Comparison of ENCODE assay signal across 23 cellular contexts in the genomic region with DNA sequence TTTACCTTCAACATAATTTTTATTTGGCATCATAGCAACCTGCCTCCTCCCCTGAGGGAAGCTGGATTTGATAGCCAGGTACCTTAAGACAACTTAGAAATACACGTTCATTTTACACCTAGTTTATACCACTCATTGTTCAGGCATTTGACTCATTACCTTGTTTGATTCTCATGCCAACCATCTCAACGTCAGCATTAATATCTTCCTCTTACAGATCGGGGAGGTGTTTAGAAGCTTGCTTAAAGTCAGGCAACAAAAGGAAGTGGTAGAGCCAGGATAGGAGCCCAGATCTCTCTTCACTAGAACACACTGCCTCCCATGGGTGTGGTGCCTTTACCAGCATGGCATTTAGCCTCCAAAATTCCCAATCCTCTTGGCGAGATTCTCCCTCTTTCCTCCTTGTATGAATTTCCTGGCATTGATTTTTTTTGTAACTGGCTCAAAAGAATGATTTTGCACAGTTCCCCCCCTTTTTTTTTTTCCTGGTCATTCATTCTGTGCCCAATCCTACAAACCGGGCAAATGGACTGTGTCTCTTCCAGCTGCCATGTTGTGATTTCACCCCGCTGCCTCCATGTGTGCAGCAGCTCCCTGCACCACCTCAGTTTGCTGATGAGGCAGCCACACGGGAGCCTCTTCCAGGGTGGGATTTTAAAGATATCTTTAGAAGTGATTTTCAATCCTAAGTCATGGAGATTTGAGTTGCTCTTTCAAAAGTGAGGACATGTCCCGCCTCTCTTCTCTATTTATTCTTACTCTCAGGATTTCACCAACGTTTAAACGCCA.
"Had no signal": no experiment of that assay in that cellular context is flagged by ENCODE, and none has a peak within 500 bp of the region (broad histone marks: within the 10 kb centered on the region; RNA-seq: fewer than 3 reads in every experiment).

No MANE protein-coding gene starts in this region.

- FAIRE-seq: colon, islet of Langerhans, pancreas, small intestine had no signal

- ATAC-seq: gastrocnemius medialis, heart right ventricle, lower lobe of right lung, pancreas, right cardiac atrium had no signal

- H3K27me3 ChIP-seq: gastrocnemius medialis had no signal

- H3K9me3 ChIP-seq: gastrocnemius medialis, heart right ventricle, left ventricle myocardium inferior, lower lobe of right lung, pancreas, stomach, thoracic aorta had no signal

- H3K36me3 ChIP-seq: gastrocnemius medialis, heart right ventricle, left ventricle myocardium inferior, lower lobe of right lung, pancreas, stomach, thoracic aorta had no signal

- H3K9me3 Mint-ChIP-seq: nephron had no signal

- H3K27ac Mint-ChIP-seq: progenitor cell of endocrine pancreas had no signal

- H3K4me3 ChIP-seq: gastrocnemius medialis, heart right ventricle, left ventricle myocardium inferior, lower lobe of right lung, pancreas, stomach, thoracic aorta had no signal

- DNase-seq: dermis blood vessel endothelial cell; gastrocnemius medialis; heart right ventricle; hypothalamus; left cardiac atrium; left ventricle myocardium inferior; lower lobe of right lung; mesenchymal stem cell; midbrain; occipital lobe; pancreas; right cardiac atrium; small intestine; stimulated activated CD4-positive, alpha-beta T cell treated with anti-CD3 and anti-CD28 coated beads, Interleukin-12 subunit alpha, Interleukin-12 subunit beta, amount 100 ng/mL, for 4 hours; stimulated activated naive CD4-positive, alpha-beta T cell; stomach; substantia nigra; trophoblast cell had no signal

- H3K4me3 Mint-ChIP-seq: nephron had no signal
